ENCODE assay signal across 28 cellular contexts in genomic region chr16:55039931-55040330, GRCh38.
"Had no signal": no experiment of that assay in that cellular context is flagged by ENCODE, and none has a peak within 500 bp of the region (broad histone marks: within the 10 kb centered on the region; RNA-seq: fewer than 3 reads in every experiment).

No MANE protein-coding gene starts in this region.

- H3K27me3 Mint-ChIP-seq: activated naive CD4-positive, alpha-beta T cell treated with anti-CD3 and anti-CD28 coated beads, Interleukin-2, amount 50 U/mL, for 24 hours; memory B cell had no signal

- H3K27ac Mint-ChIP-seq: activated naive CD4-positive, alpha-beta T cell treated with anti-CD3 and anti-CD28 coated beads, Interleukin-2, amount 50 U/mL, for 24 hours; activated T-helper 2 cell treated with anti-CD3 and anti-CD28 coated beads, Interferon-gamma antibody, Interleukin-2, Interleukin-4, amounts not matched to agents 10 μg/mL and 5 μg/mL and 100 μg/mL, durations not matched to agents 14 hours and 24 hours and 36 hours; dendritic cell treated with granulocyte-macrophage colony-stimulating factor and Interleukin-4, amounts not matched to agents 40 ng/mL and 50 ng/mL, for 4 days; memory B cell; natural killer cell; neural progenitor cell; stimulated activated effector memory CD8-positive, alpha-beta T cell treated with anti-CD3 and anti-CD28 coated beads, Interleukin-12 subunit alpha, Interleukin-12 subunit beta, amount 100 ng/mL, for 72 hours; stimulated activated naive CD8-positive, alpha-beta T cell treated with anti-CD3 and anti-CD28 coated beads, Interleukin-15, Interleukin-2, amounts not matched to agents 100 ng/mL and 50 ng/mL, for 24 hours; T-helper 1 cell treated with Interleukin-12 subunit alpha and Interleukin-12 subunit beta and Interleukin-4 antibody, amounts not matched to agents 30 μg/mL and 1 μg/mL, for 36 hours had no signal

- H3K27ac ChIP-seq: breast epithelium, neural progenitor cell, thoracic aorta, VCaP had no signal

- H3K9me3 ChIP-seq: breast epithelium, thoracic aorta had no signal

- H3K9me3 Mint-ChIP-seq: activated naive CD4-positive, alpha-beta T cell treated with anti-CD3 and anti-CD28 coated beads, Interleukin-2, amount 50 U/mL, for 24 hours; activated T-helper 2 cell treated with anti-CD3 and anti-CD28 coated beads, Interferon-gamma antibody, Interleukin-2, Interleukin-4, amounts not matched to agents 10 μg/mL and 5 μg/mL and 100 μg/mL, durations not matched to agents 14 hours and 24 hours and 36 hours; dendritic cell treated with granulocyte-macrophage colony-stimulating factor and Interleukin-4, amounts not matched to agents 40 ng/mL and 50 ng/mL, for 4 days; memory B cell; natural killer cell; neural progenitor cell; stimulated activated effector memory CD8-positive, alpha-beta T cell treated with anti-CD3 and anti-CD28 coated beads, Interleukin-12 subunit alpha, Interleukin-12 subunit beta, amount 100 ng/mL, for 72 hours; stimulated activated naive CD8-positive, alpha-beta T cell treated with anti-CD3 and anti-CD28 coated beads, Interleukin-15, Interleukin-2, amounts not matched to agents 100 ng/mL and 50 ng/mL, for 24 hours; T-helper 1 cell treated with Interleukin-12 subunit alpha and Interleukin-12 subunit beta and Interleukin-4 antibody, amounts not matched to agents 30 μg/mL and 1 μg/mL, for 36 hours had no signal

- H3K4me3 Mint-ChIP-seq: activated naive CD4-positive, alpha-beta T cell treated with anti-CD3 and anti-CD28 coated beads, Interleukin-2, amount 50 U/mL, for 24 hours; dendritic cell treated with granulocyte-macrophage colony-stimulating factor and Interleukin-4, amounts not matched to agents 40 ng/mL and 50 ng/mL, for 4 days; memory B cell; natural killer cell; neural progenitor cell; stimulated activated effector memory CD8-positive, alpha-beta T cell treated with anti-CD3 and anti-CD28 coated beads, Interleukin-12 subunit alpha, Interleukin-12 subunit beta, amount 100 ng/mL, for 72 hours; stimulated activated naive CD8-positive, alpha-beta T cell treated with anti-CD3 and anti-CD28 coated beads, Interleukin-15, Interleukin-2, amounts not matched to agents 100 ng/mL and 50 ng/mL, for 24 hours; T-helper 1 cell treated with Interleukin-12 subunit alpha and Interleukin-12 subunit beta and Interleukin-4 antibody, amounts not matched to agents 30 μg/mL and 1 μg/mL, for 36 hours had no signal

- H2AFZ ChIP-seq: neural progenitor cell had no signal

- H3K4me1 Mint-ChIP-seq: activated naive CD4-positive, alpha-beta T cell treated with anti-CD3 and anti-CD28 coated beads, Interleukin-2, amount 50 U/mL, for 24 hours; memory B cell; natural killer cell; stimulated activated effector memory CD8-positive, alpha-beta T cell treated with anti-CD3 and anti-CD28 coated beads, Interleukin-12 subunit alpha, Interleukin-12 subunit beta, amount 100 ng/mL, for 72 hours had no signal

- H3K4me1 ChIP-seq: breast epithelium, neural progenitor cell had no signal

- ATAC-seq: left colon; natural killer cell; right cardiac atrium; stimulated activated effector memory CD8-positive, alpha-beta T cell treated with anti-CD3 and anti-CD28 coated beads, Interleukin-12 subunit alpha, Interleukin-12 subunit beta, amount 100 ng/mL, for 72 hours had no signal

- H3K36me3 Mint-ChIP-seq: activated naive CD4-positive, alpha-beta T cell treated with anti-CD3 and anti-CD28 coated beads, Interleukin-2, amount 50 U/mL, for 24 hours; memory B cell; natural killer cell; neural progenitor cell; stimulated activated effector memory CD8-positive, alpha-beta T cell treated with anti-CD3 and anti-CD28 coated beads, Interleukin-12 subunit alpha, Interleukin-12 subunit beta, amount 100 ng/mL, for 72 hours had no signal

- DNase-seq: activated CD4-positive, alpha-beta T cell treated with anti-CD3 and anti-CD28 coated beads for 4 hours; activated CD4-positive, alpha-beta T cell treated with anti-CD3 and anti-CD28 coated beads, Interleukin-2, amount 50 U/mL, for 48 hours; activated T-cell treated with anti-CD3 and anti-CD28 coated beads, Interleukin-2, amount 50 U/mL, for 48 hours; central memory CD4-positive, alpha-beta T cell; effector CD4-positive, alpha-beta T cell; left colon; natural killer cell; occipital lobe; right cardiac atrium; stimulated activated CD4-positive, alpha-beta T cell treated with anti-CD3 and anti-CD28 coated beads, Interleukin-12 subunit alpha, Interleukin-12 subunit beta, amount 100 ng/mL, for 4 hours; stimulated activated CD4-positive, alpha-beta T cell treated with anti-CD3 and anti-CD28 coated beads, Interleukin-4, amount 100 ng/mL, for 24 hours; T-helper 9 cell; trophoblast cell had no signal

- H3K27me3 ChIP-seq: breast epithelium, neural progenitor cell had no signal

- FAIRE-seq: endometrium, frontal cortex, islet of Langerhans, TTC549 had no signal

- H3K4me3 ChIP-seq: breast epithelium, neural progenitor cell, thoracic aorta had no signal

- H3K36me3 ChIP-seq: breast epithelium, neural progenitor cell, thoracic aorta had no signal

- H3K4me2 ChIP-seq: neural progenitor cell had no signal

- H3K9ac ChIP-seq: neural progenitor cell had no signal
